ENCODE assay signal across 7 cellular contexts in the genomic region with DNA sequence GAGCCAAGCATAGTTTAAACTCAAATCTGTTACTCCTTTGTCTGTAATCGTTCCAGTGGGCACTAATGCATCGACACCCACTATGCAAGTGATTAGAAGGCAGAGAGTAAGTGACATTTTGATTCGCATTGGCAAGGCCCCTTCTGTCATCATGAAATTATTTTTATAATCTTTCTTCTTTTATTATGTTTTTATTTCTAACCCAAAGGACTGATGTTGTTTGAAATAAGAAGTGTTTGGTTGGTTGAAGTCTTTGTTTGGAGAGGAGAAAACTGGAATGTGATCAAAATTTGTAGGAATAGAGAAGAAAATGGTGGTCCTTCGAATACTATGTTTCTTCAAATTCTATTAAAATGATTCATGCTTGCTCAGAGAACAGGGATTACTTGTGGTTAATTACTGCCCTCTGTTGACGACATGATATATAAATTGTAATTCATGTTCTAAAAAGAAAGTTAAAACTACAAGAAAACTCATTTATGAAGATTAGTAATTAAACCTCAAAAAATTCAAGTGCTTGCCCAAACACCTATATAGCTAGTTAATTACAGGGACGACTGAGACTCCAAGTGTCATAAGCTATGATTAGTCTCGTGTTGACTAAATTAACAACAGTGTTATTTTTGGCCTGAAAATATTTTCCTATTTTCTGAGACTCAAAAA. TPM values are rescaled to one million over a fixed set of nuclear protein-coding genes. Genes with fewer than 3 reads are reported as not detected.
A peak's percentile ranks its signal among the peaks of the same experiment; 100 is the strongest.
DNase-seq lines count a peak whose midpoint lies in the region; ATAC-seq, FAIRE-seq and TF ChIP-seq lines count a peak whose summit lies in the region.

No MANE protein-coding gene starts in this region.

- 0 out of 2 replicates have a peak overlapping the region, but pooled peaks have one; percentile 8 for H3K27ac ChIP-seq in KMS-11

- peak overlapping the region; percentile 86 for H3K4me2 ChIP-seq in KMS-11

- H3K9ac ChIP-seq in KMS-11 = 0 out of 2 replicates have a peak overlapping the region, but pooled peaks have one; percentile 17

- H2AFZ ChIP-seq in KMS-11 (ENCODE audit: low read depth) = peak overlapping the region; percentile 57; the same call in 1 of the 2 replicates

- H3K79me2 ChIP-seq in KMS-11 (ENCODE audit: insufficient read depth, low read depth) = no peaks in the 10 kb centered on the region

- ATAC-seq in GM18519 (IDR thresholded peaks at IDR 0.05; ENCODE audit: low FRiP score, unreplicated experiment) (peak; percentile 44), GM19467 (IDR thresholded peaks at IDR 0.05; ENCODE audit: unreplicated experiment) (no peak)

- no peaks in the 10 kb centered on the region for H3K27me3 ChIP-seq in KMS-11 (ENCODE audit: insufficient read depth, low read depth)

- peaks cover 15% of the 10 kb centered on the region for H3K4me1 ChIP-seq in KMS-11 (ENCODE audit: low read depth, poor library complexity, severe bottlenecking)

- peak; percentile 64 for DNase-seq in SK-N-DZ (ENCODE audit: low spot score)
- DNase-seq in frontal cortex (ENCODE audit: low spot score in 2 of 2) = no peak
- peak; percentile 44 for DNase-seq in skeletal muscle cell (ENCODE audit: low read depth)
- no peak for DNase-seq in ureter (ENCODE audit: low spot score)

- no peaks in the 10 kb centered on the region for H3K36me3 ChIP-seq in KMS-11 (ENCODE audit: insufficient read depth)

- H4K20me1 ChIP-seq in KMS-11 (ENCODE audit: insufficient read depth) = no peaks in the 10 kb centered on the region

- FAIRE-seq in frontal cortex (lab: Jason Lieb, UNC) = peak; percentile 66

- TF ChIP-seq CTCF in KMS-11 (conservative IDR thresholded peaks at IDR 0.05; ENCODE audit: low read depth, low read length) = no peak

- H3K4me3 ChIP-seq in KMS-11 (IDR thresholded peaks at IDR 0.05; ENCODE audit: insufficient read depth, low read depth, low read length) = peak overlapping the region; percentile 89
- peak overlapping the region; percentile 12 for H3K4me3 ChIP-seq in skeletal muscle cell (ENCODE audit: low read depth, low read length)

RNA-seq across cellular contexts. Expression of gene TFPI, which starts 26.4 kb away (rescaled TPM):
- 0.21 TPM in 1 of 2 replicates, not detected in the other for polyA plus RNA-seq in SK-N-DZ (2014; cell fraction: cytosol; rRNA removed)
- polyA plus RNA-seq in SK-N-DZ (2014; cell fraction: nucleus; rRNA removed) = not detected in 2 replicates
- total RNA-seq in frontal cortex (27.7 TPM), ureter (54.7 TPM)

Comparison
In these comparisons a context has a peak if more than half of its experiments do, and no peak if none do; other contexts are left out.
1. DNase-seq: peak in SK-N-DZ (single experiment) and skeletal muscle cell (single experiment); none in frontal cortex (0 of 2) and ureter (single experiment).